8 cellular contexts compared by ENCODE assay signal in genomic region chr7:5704534-5704922, GRCh38.
DNase-seq lines count a peak whose midpoint lies in the region; ATAC-seq and TF ChIP-seq lines count a peak whose summit lies in the region.

No MANE protein-coding gene starts in this region.

- no peak overlapping the region for H3K4me3 Mint-ChIP-seq in activated CD4-positive, alpha-beta T cell treated with anti-CD3 and anti-CD28 coated beads for 36 hours

- CTCF ChIA-PET in activated CD4-positive, alpha-beta T cell treated with anti-CD3 and anti-CD28 coated beads for 36 hours (lab: Charles Lee): interaction anchor here (0.7 to 8.4 kb wide), 9 partner anchors 14 to 253 kb away, joined by 3 to 127 read pairs (median 10); no protein-coding TSS in a partner anchor

- H3K4me1 Mint-ChIP-seq in activated CD4-positive, alpha-beta T cell treated with anti-CD3 and anti-CD28 coated beads for 36 hours: peaks cover 80% of the 10 kb centered on the region

- H3K9me3 Mint-ChIP-seq in activated CD4-positive, alpha-beta T cell treated with anti-CD3 and anti-CD28 coated beads for 36 hours (ENCODE audit: low read depth): no peaks in the 10 kb centered on the region

- peaks cover 36% of the 10 kb centered on the region for H3K36me3 Mint-ChIP-seq in activated CD4-positive, alpha-beta T cell treated with anti-CD3 and anti-CD28 coated beads for 36 hours (ENCODE audit: low read depth)

- peak overlapping the region; percentile 35 for H3K4me3 ChIP-seq in coronary artery

- peak overlapping the region; percentile 37 to 75 for H3K27ac ChIP-seq in coronary artery

- intact Hi-C loops in activated CD4-positive, alpha-beta T cell treated with anti-CD3 and anti-CD28 coated beads for 36 hours (cut with DNase I, micrococcal nuclease): loop anchor here (1.0 to 5.0 kb wide), 6 partner anchors 26 to 553 kb away; no protein-coding TSS in a partner anchor

- POLR2A ChIA-PET in activated CD4-positive, alpha-beta T cell treated with anti-CD3 and anti-CD28 coated beads for 36 hours (lab: Charles Lee): no interaction called here

- ATAC-seq in activated CD4-positive, alpha-beta T cell treated with anti-CD3 and anti-CD28 coated beads for 36 hours: no peak
- no peak for ATAC-seq in GM18873 (IDR thresholded peaks at IDR 0.05; ENCODE audit: low FRiP score, unreplicated experiment)

- H3K27ac Mint-ChIP-seq in activated CD4-positive, alpha-beta T cell treated with anti-CD3 and anti-CD28 coated beads for 36 hours: no peak overlapping the region

- in situ Hi-C loops in ACHN (cut with HindIII; ENCODE audit: low pct_ligation_motif_present, low pct_unique_long_range_greater_than_20kb, low sequenced_read_pairs): no loop called here

- DNase-seq in ACHN: peak; percentile 85
- DNase-seq in GM20000 (ENCODE audit: low spot score): peak; percentile 61
- peak; percentile 53 for DNase-seq in NCI-H345 treated with DMSO at 0.1 percent for 48 hours (lab: John Stamatoyannopoulos, UW; ENCODE audit: unreplicated experiment)
- DNase-seq in activated CD4-positive, alpha-beta T cell treated with anti-CD3 and anti-CD28 coated beads for 36 hours: peak; percentile 86
- no peak for DNase-seq in coronary artery (ENCODE audit: low spot score)
- peak; percentile 90 for DNase-seq in left kidney (ENCODE audit: low read depth, low spot score)
- DNase-seq in stimulated activated CD4-positive, alpha-beta T cell treated with anti-CD3 and anti-CD28 coated beads, Interleukin-2, amount 100 ng/mL, for 4 hours (ENCODE audit: low read depth): peak; percentile 70

- H3K27me3 Mint-ChIP-seq in activated CD4-positive, alpha-beta T cell treated with anti-CD3 and anti-CD28 coated beads for 36 hours: no peaks in the 10 kb centered on the region

- TF ChIP-seq CTCF in GM20000 (IDR thresholded peaks at IDR 0.05; ENCODE audit: extremely low read depth, missing control alignments): peak; percentile 87
- TF ChIP-seq CTCF in coronary artery (IDR thresholded peaks at IDR 0.05): peak; percentile 85
